ENCODE assay signal across 14 cellular contexts in the genomic region with DNA sequence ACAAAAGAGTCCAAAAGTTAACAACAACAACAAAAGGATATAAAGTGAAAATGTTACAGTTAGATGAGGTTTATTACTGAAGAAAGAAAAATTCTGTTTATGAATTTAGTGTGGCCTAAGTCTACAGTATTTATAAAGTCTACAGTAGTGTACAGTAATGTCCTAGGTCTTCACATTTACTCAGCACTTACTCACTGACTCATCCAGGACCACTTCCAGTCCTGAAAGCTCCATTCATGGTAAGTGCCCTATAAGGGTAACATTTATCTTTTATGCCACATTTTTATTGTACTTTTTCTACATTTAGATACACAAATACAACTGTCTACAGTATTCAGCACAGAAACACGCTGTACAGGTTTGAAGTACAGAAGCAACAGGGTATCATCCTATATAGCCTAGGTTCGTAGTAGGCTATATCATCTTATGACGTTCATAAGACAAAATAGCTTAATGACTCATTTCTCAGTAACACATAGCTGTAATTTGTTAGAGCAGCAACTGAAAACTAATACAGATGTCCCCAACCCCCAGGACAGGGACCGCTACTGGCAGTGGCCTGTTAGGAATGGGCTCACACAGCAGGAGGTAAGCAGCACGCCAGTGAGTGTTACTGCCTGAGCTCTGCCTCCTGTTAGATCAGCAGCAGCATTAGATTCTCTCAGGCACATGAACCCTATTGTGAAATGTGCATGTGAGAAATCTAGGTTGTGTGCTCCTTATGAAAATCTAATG.
DNase-seq lines count a peak whose midpoint lies in the region; ATAC-seq, FAIRE-seq and TF ChIP-seq lines count a peak whose summit lies in the region.
"Had no signal": no experiment of that assay in that cellular context is flagged by ENCODE, and none has a peak within 500 bp of the region (broad histone marks: within the 10 kb centered on the region; RNA-seq: fewer than 3 reads in every experiment).

No MANE protein-coding gene starts in this region.

- H3K9ac ChIP-seq in SK-N-SH: no peak overlapping the region
- H3K9ac ChIP-seq in H1 (replicated peaks in 1 of 4; ENCODE audit: extremely low read depth in 1 of 4, low read depth in 3 of 4, low read length in 3 of 4): no peak overlapping the region

- H3K27ac ChIP-seq in SK-N-SH (ENCODE audit: low read depth in 2 of 2, low read length in 1 of 2) (peak overlapping the region in 1 of 2 experiments; percentile 31; a peak in 2 of 4 replicates), H1 (ENCODE audit: low read depth, low read length) (no peak overlapping the region)
- H3K27ac ChIP-seq: 22Rv1, thyroid gland had no signal

- TF ChIP-seq EP300 in SK-N-SH (IDR thresholded peaks at IDR 0.05; ENCODE audit: borderline replicate concordance in 1 of 2, low read depth in 1 of 2, low read length in 1 of 2) (no peak), H1 (IDR thresholded peaks at IDR 0.05; ENCODE audit: borderline replicate concordance in 1 of 2, low read depth in 2 of 2, low read length in 2 of 2) (no peak)

- H3K4me2 ChIP-seq in SK-N-SH (no peak overlapping the region), H1 (ENCODE audit: insufficient read depth in 1 of 2, low read depth in 2 of 2, low read length in 2 of 2) (no peak overlapping the region)

- no peak for TF ChIP-seq POLR2A in H1 (IDR thresholded peaks at IDR 0.05; ENCODE audit: control extremely low read depth in 1 of 2, low read depth in 2 of 2, low read length in 2 of 2)

- no peaks in the 10 kb centered on the region for H3K27me3 ChIP-seq in SK-N-SH (ENCODE audit: insufficient read depth)
- no peaks in the 10 kb centered on the region for H3K27me3 ChIP-seq in H1 (replicated peaks in 1 of 4; ENCODE audit: control insufficient read depth in 3 of 4, extremely low read depth in 1 of 4, insufficient read depth in 3 of 4, low read length in 3 of 4)
- H3K27me3 ChIP-seq: thyroid gland had no signal

- H3K23ac ChIP-seq in H1 (ENCODE audit: insufficient read length): no peak overlapping the region

- peak; percentile 28 for FAIRE-seq in H1 (lab: Jason Lieb, UNC)

- H3K14ac ChIP-seq in H1 (ENCODE audit: insufficient read length): no peak overlapping the region

- peaks cover 24 to 52% of the 10 kb centered on the region in 2 experiments for H3K36me3 ChIP-seq in SK-N-SH (replicated peaks in 1 of 2; ENCODE audit: control insufficient read depth in 1 of 2, insufficient read depth in 2 of 2, low read length in 1 of 2)
- peaks cover 0 to 11% (median 0%) of the 10 kb centered on the region in 4 experiments; a peak in 1 of 8 replicates for H3K36me3 ChIP-seq in H1 (ENCODE audit: control insufficient read depth in 2 of 4, insufficient read depth in 4 of 4, low read length in 3 of 4)

- no peak overlapping the region for H2BK12ac ChIP-seq in H1 (ENCODE audit: low read depth, low read length)

- H3K23me2 ChIP-seq in H1 (ENCODE audit: low read depth, low read length): no peaks in the 10 kb centered on the region

- no peak for TF ChIP-seq RAD21 in SK-N-SH (IDR thresholded peaks at IDR 0.05; ENCODE audit: low read length)
- TF ChIP-seq RAD21 in H1 (IDR thresholded peaks at IDR 0.05 in 1 of 2, conservative IDR thresholded peaks at IDR 0.05 in 1 of 2; ENCODE audit: low read depth in 2 of 2, low read length in 2 of 2): no peak

- no peaks in the 10 kb centered on the region for H3K9me2 ChIP-seq in SK-N-SH

- no peaks in the 10 kb centered on the region for H3K4me1 ChIP-seq in SK-N-SH (ENCODE audit: control insufficient read depth in 1 of 2, insufficient read depth in 2 of 2, low read depth in 1 of 2, low read length in 1 of 2)
- H3K4me1 ChIP-seq in H1 (replicated peaks in 1 of 4; ENCODE audit: control insufficient read depth in 3 of 4, insufficient read depth in 4 of 4, low read length in 3 of 4): no peaks in the 10 kb centered on the region
- H3K4me1 ChIP-seq: thyroid gland had no signal

- no peaks in the 10 kb centered on the region for H3K79me1 ChIP-seq in H1 (ENCODE audit: low read depth, low read length)

- WGBS in SK-N-SH (ENCODE audit: low lambda C conversion rate): 87% methylated on average over 5 of the region's 5 CpGs
- 88% methylated on average over 5 of the region's 5 CpGs; no CpG with 5 or more reads in 1 of the 2 experiments for WGBS in H1 (ENCODE audit: extremely low coverage in 1 of 2, insufficient coverage in 1 of 2, insufficient read length in 1 of 2, insufficient replicate concordance in 2 of 2, low coverage in 1 of 2, low lambda C conversion rate in 2 of 2, missing lambda C conversion rate in 1 of 2), 2 experiments

- H2BK5ac ChIP-seq in H1 (ENCODE audit: low read depth, low read length): no peak overlapping the region

- H3K18ac ChIP-seq in H1 (ENCODE audit: extremely low read depth, low read length): no peak overlapping the region

- no peak overlapping the region for H4K8ac ChIP-seq in H1 (ENCODE audit: extremely low read depth, insufficient read depth, low read length)

- H2AK5ac ChIP-seq in H1 (ENCODE audit: low read depth, low read length): no peak overlapping the region

- ATAC-seq in SK-N-SH treated with all-trans-retinoic acid at 6 μM for 48 hours: peak; percentile 77
- ATAC-seq: right cardiac atrium had no signal

- H2AFZ ChIP-seq in SK-N-SH (ENCODE audit: low read depth) (no peak overlapping the region), H1 (ENCODE audit: low read length) (no peak overlapping the region)

- H2BK120ac ChIP-seq in H1 (replicated peaks; ENCODE audit: low read depth, low read length): no peak overlapping the region

- H4K91ac ChIP-seq in H1 (replicated peaks; ENCODE audit: insufficient read length, low read length): no peak overlapping the region

- H3K4me3 ChIP-seq in SK-N-SH (ENCODE audit: low read depth in 2 of 2, low read length in 1 of 2): no peak overlapping the region
- no peak overlapping the region for H3K4me3 ChIP-seq in H1 (ENCODE audit: extremely low read depth in 1 of 4, insufficient read depth in 2 of 4, low read depth in 3 of 4, low read length in 4 of 4)
- H3K4me3 ChIP-seq: thyroid gland had no signal

- no peaks in the 10 kb centered on the region for H4K20me1 ChIP-seq in SK-N-SH (ENCODE audit: insufficient read depth)
- peaks cover 0 to 1% of the 10 kb centered on the region in 2 experiments for H4K20me1 ChIP-seq in H1 (replicated peaks in 1 of 2; ENCODE audit: control insufficient read depth in 1 of 2, insufficient read depth in 2 of 2, low read length in 2 of 2)

- H3K56ac ChIP-seq in H1 (replicated peaks; ENCODE audit: insufficient read length, low read depth, low read length): no peak overlapping the region

- POLR2A ChIA-PET in SK-N-SH (lab: Yijun Ruan, JAX): no interaction called here
- POLR2A ChIA-PET in H1 (lab: Charles Lee; ENCODE audit: partially characterized antibody): interaction anchor here (0.6 kb wide), 1 partner anchor 64 kb away, joined by 4 read pairs; no protein-coding TSS in a partner anchor

- no peak overlapping the region for H4K5ac ChIP-seq in H1 (ENCODE audit: insufficient read length, low read depth, low read length)

- H3K4ac ChIP-seq in H1 (replicated peaks; ENCODE audit: insufficient read length, low read depth, low read length): no peak overlapping the region

- no peak for DNase-seq in SK-N-SH
- DNase-seq in M059J (ENCODE audit: low read depth): peak; percentile 7
- no peak for DNase-seq in H1 (ENCODE audit: low read depth in 1 of 2, low spot score in 2 of 2)
- peak; percentile 15 for DNase-seq in putamen (ENCODE audit: low spot score)
- no peak for DNase-seq in activated CD4-positive, alpha-beta T cell treated with anti-CD3 and anti-CD28 coated beads for 4 hours
- DNase-seq in NCI-H1417 (lab: John Stamatoyannopoulos, UW): no peak
- no peak for DNase-seq in inferior parietal cortex (ENCODE audit: extremely low spot score)
- DNase-seq: activated CD4-positive, alpha-beta memory T cell treated with anti-CD3 and anti-CD28 coated beads, Interleukin-2, amount 10 ng/mL, durations not matched to agents 7 days and 5 days; effector memory CD4-positive, alpha-beta T cell; NCI-H2029; right cardiac atrium; thyroid gland had no signal

- no peak overlapping the region for H2BK20ac ChIP-seq in H1 (ENCODE audit: low read length)

- H3K79me2 ChIP-seq in SK-N-SH (ENCODE audit: insufficient read depth): peaks cover 32% of the 10 kb centered on the region
- no peaks in the 10 kb centered on the region for H3K79me2 ChIP-seq in H1 (ENCODE audit: control insufficient read depth in 1 of 2, insufficient read depth in 2 of 2, low read length in 2 of 2)

- H2BK15ac ChIP-seq in H1 (ENCODE audit: low read length): no peak overlapping the region

- TF ChIP-seq CTCF in SK-N-SH (IDR thresholded peaks at IDR 0.05): no peak
- no peak for TF ChIP-seq CTCF in H1 (IDR thresholded peaks at IDR 0.05; ENCODE audit: control extremely low read depth in 1 of 3, insufficient read depth in 1 of 3, low read depth in 1 of 3, low read length in 3 of 3)

- CTCF ChIA-PET in SK-N-SH (lab: Yijun Ruan, JAX): no interaction called here
- CTCF ChIA-PET in H1 (lab: Charles Lee; ENCODE audit: partially characterized antibody): interaction anchor here (0.6 to 1.1 kb wide), 2 partner anchors 69 to 80 kb away, joined by 3 read pairs; no protein-coding TSS in a partner anchor

- H3K9me3 ChIP-seq in SK-N-SH (peaks cover 5% of the 10 kb centered on the region; the same call in 1 of the 2 replicates), H1 (ENCODE audit: insufficient read depth in 2 of 2, low read depth in 1 of 2, low read length in 1 of 2) (no peaks in the 10 kb centered on the region)
- H3K9me3 ChIP-seq: thyroid gland had no signal

- no peaks in the 10 kb centered on the region for H3F3A ChIP-seq in SK-N-SH (replicated peaks; ENCODE audit: insufficient read depth)

TF ChIP-seq in SK-N-SH treated with all-trans-retinoic acid at 6 μM for 48 hours, 23 proteins besides CTCF, POLR2A, EP300 and RAD21 (continues in another document):
- no peak for TF ChIP-seq ZNF70 (CRISPR knock-in tag; IDR thresholded peaks at IDR 0.05)
- TF ChIP-seq ARNTL (CRISPR knock-in tag; IDR thresholded peaks at IDR 0.05; ENCODE audit: borderline replicate concordance, low read depth): no peak
- TF ChIP-seq ESRRG (CRISPR knock-in tag; IDR thresholded peaks at IDR 0.05): no peak

TF ChIP-seq in SK-N-SH, 30 proteins besides CTCF, POLR2A, EP300 and RAD21:
- TF ChIP-seq NFIC (IDR thresholded peaks at IDR 0.05; ENCODE audit: borderline replicate concordance): no peak
TF ChIP-seq in SK-N-SH: peak in this region for 0.

TF ChIP-seq in H1, 55 proteins besides CTCF, POLR2A, EP300 and RAD21:
- TF ChIP-seq GTF2F1 (IDR thresholded peaks at IDR 0.05; ENCODE audit: borderline replicate concordance, low read depth, low read length): no peak
- TF ChIP-seq JUN (IDR thresholded peaks at IDR 0.05; ENCODE audit: low read depth, low read length): no peak
- TF ChIP-seq RXRA (IDR thresholded peaks at IDR 0.05; ENCODE audit: insufficient read depth, low read depth, low read length): no peak
- no peak for TF ChIP-seq SIN3A (conservative IDR thresholded peaks at IDR 0.05 in 1 of 2, IDR thresholded peaks at IDR 0.05 in 1 of 2; ENCODE audit: low read depth in 1 of 2, low read length in 2 of 2)
- TF ChIP-seq SP4 (IDR thresholded peaks at IDR 0.05; ENCODE audit: low read length): no peak

Comparison
In these comparisons a context has a peak if more than half of its experiments do, and no peak if none do; other contexts are left out.
1. DNase-seq: peak in M059J (single experiment) and putamen (single experiment); none in SK-N-SH (single experiment), H1 (0 of 2), activated CD4-positive, alpha-beta T cell treated with anti-CD3 and anti-CD28 coated beads for 4 hours (0 of 2), NCI-H1417 (0 of 3) and inferior parietal cortex (single experiment).